1 cellular context compared by ENCODE assay signal in the genomic region with DNA sequence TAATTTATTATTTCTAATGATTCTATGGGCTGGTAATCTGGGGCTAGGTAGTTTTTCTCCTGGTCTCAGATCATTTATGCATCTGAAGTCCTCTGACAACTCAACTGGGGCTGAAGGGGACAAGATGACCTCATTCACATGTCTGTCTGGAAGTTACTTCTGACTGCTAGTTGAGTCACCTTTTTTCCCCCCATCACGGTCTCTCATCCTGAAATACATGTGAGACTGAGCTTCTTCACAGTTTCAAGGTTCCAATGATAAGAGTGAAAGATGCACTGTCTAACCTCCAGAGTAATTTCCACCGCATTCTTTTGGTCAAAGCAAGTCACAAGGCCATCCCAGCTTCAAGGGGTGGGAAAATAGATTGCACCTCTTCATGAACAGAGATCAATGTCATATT.
TF ChIP-seq lines count a peak whose summit lies in the region.

No MANE protein-coding gene starts in this region.

TF ChIP-seq in H1, 55 proteins besides CTCF, POLR2A, EP300 and RAD21 (continued from another document):
- TF ChIP-seq, protein P1, sequence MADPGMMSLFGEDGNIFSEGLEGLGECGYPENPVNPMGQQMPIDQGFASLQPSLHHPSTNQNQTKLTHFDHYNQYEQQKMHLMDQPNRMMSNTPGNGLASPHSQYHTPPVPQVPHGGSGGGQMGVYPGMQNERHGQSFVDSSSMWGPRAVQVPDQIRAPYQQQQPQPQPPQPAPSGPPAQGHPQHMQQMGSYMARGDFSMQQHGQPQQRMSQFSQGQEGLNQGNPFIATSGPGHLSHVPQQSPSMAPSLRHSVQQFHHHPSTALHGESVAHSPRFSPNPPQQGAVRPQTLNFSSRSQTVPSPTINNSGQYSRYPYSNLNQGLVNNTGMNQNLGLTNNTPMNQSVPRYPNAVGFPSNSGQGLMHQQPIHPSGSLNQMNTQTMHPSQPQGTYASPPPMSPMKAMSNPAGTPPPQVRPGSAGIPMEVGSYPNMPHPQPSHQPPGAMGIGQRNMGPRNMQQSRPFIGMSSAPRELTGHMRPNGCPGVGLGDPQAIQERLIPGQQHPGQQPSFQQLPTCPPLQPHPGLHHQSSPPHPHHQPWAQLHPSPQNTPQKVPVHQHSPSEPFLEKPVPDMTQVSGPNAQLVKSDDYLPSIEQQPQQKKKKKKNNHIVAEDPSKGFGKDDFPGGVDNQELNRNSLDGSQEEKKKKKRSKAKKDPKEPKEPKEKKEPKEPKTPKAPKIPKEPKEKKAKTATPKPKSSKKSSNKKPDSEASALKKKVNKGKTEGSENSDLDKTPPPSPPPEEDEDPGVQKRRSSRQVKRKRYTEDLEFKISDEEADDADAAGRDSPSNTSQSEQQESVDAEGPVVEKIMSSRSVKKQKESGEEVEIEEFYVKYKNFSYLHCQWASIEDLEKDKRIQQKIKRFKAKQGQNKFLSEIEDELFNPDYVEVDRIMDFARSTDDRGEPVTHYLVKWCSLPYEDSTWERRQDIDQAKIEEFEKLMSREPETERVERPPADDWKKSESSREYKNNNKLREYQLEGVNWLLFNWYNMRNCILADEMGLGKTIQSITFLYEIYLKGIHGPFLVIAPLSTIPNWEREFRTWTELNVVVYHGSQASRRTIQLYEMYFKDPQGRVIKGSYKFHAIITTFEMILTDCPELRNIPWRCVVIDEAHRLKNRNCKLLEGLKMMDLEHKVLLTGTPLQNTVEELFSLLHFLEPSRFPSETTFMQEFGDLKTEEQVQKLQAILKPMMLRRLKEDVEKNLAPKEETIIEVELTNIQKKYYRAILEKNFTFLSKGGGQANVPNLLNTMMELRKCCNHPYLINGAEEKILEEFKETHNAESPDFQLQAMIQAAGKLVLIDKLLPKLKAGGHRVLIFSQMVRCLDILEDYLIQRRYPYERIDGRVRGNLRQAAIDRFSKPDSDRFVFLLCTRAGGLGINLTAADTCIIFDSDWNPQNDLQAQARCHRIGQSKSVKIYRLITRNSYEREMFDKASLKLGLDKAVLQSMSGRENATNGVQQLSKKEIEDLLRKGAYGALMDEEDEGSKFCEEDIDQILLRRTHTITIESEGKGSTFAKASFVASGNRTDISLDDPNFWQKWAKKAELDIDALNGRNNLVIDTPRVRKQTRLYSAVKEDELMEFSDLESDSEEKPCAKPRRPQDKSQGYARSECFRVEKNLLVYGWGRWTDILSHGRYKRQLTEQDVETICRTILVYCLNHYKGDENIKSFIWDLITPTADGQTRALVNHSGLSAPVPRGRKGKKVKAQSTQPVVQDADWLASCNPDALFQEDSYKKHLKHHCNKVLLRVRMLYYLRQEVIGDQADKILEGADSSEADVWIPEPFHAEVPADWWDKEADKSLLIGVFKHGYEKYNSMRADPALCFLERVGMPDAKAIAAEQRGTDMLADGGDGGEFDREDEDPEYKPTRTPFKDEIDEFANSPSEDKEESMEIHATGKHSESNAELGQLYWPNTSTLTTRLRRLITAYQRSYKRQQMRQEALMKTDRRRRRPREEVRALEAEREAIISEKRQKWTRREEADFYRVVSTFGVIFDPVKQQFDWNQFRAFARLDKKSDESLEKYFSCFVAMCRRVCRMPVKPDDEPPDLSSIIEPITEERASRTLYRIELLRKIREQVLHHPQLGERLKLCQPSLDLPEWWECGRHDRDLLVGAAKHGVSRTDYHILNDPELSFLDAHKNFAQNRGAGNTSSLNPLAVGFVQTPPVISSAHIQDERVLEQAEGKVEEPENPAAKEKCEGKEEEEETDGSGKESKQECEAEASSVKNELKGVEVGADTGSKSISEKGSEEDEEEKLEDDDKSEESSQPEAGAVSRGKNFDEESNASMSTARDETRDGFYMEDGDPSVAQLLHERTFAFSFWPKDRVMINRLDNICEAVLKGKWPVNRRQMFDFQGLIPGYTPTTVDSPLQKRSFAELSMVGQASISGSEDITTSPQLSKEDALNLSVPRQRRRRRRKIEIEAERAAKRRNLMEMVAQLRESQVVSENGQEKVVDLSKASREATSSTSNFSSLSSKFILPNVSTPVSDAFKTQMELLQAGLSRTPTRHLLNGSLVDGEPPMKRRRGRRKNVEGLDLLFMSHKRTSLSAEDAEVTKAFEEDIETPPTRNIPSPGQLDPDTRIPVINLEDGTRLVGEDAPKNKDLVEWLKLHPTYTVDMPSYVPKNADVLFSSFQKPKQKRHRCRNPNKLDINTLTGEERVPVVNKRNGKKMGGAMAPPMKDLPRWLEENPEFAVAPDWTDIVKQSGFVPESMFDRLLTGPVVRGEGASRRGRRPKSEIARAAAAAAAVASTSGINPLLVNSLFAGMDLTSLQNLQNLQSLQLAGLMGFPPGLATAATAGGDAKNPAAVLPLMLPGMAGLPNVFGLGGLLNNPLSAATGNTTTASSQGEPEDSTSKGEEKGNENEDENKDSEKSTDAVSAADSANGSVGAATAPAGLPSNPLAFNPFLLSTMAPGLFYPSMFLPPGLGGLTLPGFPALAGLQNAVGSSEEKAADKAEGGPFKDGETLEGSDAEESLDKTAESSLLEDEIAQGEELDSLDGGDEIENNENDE (IDR thresholded peaks at IDR 0.05; ENCODE audit: insufficient replicate concordance, low read length): no peak
- TF ChIP-seq BCL11A (IDR thresholded peaks at IDR 0.05; ENCODE audit: low read depth in 2 of 2, low read length in 2 of 2) (no peak), EZH2 (IDR thresholded peaks at IDR 0.05; ENCODE audit: low read depth, low read length, severe bottlenecking) (no peak), MAFK (IDR thresholded peaks at IDR 0.05; ENCODE audit: low read depth, low read length) (no peak)
